8 cellular contexts compared by ENCODE assay signal in the genomic region with DNA sequence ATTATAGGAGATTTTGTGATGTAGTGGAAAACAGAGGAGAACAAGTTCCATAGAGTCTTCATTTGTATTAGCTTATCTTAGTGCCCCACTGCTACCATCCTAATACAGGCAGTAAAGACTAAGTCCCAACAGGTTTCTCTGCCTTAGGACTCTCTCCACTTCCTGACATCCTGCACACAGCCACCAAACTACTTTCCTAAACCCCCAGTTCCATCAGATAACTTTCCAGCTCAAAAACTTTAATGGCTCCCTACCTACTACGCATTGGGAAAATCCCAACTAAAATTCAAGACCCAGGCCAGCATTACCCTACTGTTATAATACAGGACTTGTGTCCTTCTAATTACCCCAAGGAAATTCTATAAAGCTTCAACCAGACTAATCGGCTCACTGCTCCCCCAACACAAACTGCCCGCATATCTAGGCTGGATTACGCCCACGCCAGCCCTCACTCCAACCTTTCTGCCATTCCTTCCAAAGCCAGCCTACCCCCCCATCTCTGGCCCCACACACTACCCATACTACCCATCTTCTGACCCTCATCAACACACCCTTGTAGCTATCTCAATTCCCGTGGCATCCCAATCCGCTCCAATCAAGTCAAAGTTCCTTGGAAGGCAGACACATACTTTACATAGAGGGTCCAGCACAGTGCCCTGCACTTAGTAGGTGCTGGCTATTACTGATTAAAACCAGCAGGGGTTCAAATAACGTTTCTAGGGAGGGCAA. TPM values are rescaled to one million over a fixed set of nuclear protein-coding genes. Genes with fewer than 3 reads are reported as not detected.
A peak's percentile ranks its signal among the peaks of the same experiment; 100 is the strongest.
DNase-seq lines count a peak whose midpoint lies in the region; ATAC-seq and TF ChIP-seq lines count a peak whose summit lies in the region.

No MANE protein-coding gene starts in this region.

- H3K27me3 ChIP-seq in iPS-20b (ENCODE audit: insufficient read depth, low read length) (peaks cover 7% of the 10 kb centered on the region; the same call in 1 of the 2 replicates), thyroid gland (no peaks in the 10 kb centered on the region)

- H3K36me3 ChIP-seq in iPS-20b (ENCODE audit: insufficient read depth, low read depth, low read length) (peaks cover 6% of the 10 kb centered on the region; the same call in 1 of the 2 replicates), thyroid gland (no peaks in the 10 kb centered on the region)

- H3K4me3 Mint-ChIP-seq in activated CD4-positive, alpha-beta T cell treated with anti-CD3 and anti-CD28 coated beads, Interleukin-2, amount 10 ng/mL, durations not matched to agents 24 days and 14 days, result peak overlapping the region; percentile 79
- peak overlapping the region; percentile 80 for H3K4me3 Mint-ChIP-seq in activated CD8-positive, alpha-beta T cell treated with anti-CD3 and anti-CD28 coated beads, Interleukin-2, amount 10 ng/mL, durations not matched to agents 7 days and 5 days

- H3K27ac ChIP-seq in iPS-20b (ENCODE audit: low read length), result no peak overlapping the region
- H3K27ac ChIP-seq in thyroid gland, result peak overlapping the region in 2 of 3 donors; percentile 95 to 97

- no peaks in the 10 kb centered on the region for H3K9me3 ChIP-seq in iPS-20b (ENCODE audit: insufficient read depth, low read depth, low read length)
- no peaks in the 10 kb centered on the region for H3K9me3 ChIP-seq in thyroid gland

- intact Hi-C loops in activated CD4-positive, alpha-beta T cell treated with anti-CD3 and anti-CD28 coated beads, Interleukin-2, amount 10 ng/mL, durations not matched to agents 24 days and 14 days (cut with micrococcal nuclease), result loop anchor here (5.0 kb wide), 1 partner anchor 280 kb away; the partner anchor contains the start of genes CPEB3 and MARCHF5
- intact Hi-C loops in thyroid gland (cut with DNase I), result loop anchor here (5.0 to 10.0 kb wide), 2 partner anchors 55 to 312 kb away; no protein-coding TSS in a partner anchor

- H3K9ac ChIP-seq in iPS-20b (ENCODE audit: low read depth, low read length), result peak overlapping the region; percentile 90; the same call in 1 of the 2 replicates

- peaks cover 34% of the 10 kb centered on the region for H3K4me1 Mint-ChIP-seq in activated CD4-positive, alpha-beta T cell treated with anti-CD3 and anti-CD28 coated beads, Interleukin-2, amount 10 ng/mL, durations not matched to agents 24 days and 14 days
- peaks cover 27% of the 10 kb centered on the region for H3K4me1 Mint-ChIP-seq in activated CD8-positive, alpha-beta T cell treated with anti-CD3 and anti-CD28 coated beads, Interleukin-2, amount 10 ng/mL, durations not matched to agents 7 days and 5 days (ENCODE audit: low read depth)

- TF ChIP-seq CTCF in thyroid gland (IDR thresholded peaks at IDR 0.05), result no peak

- DNase-seq in activated CD4-positive, alpha-beta T cell treated with anti-CD3 and anti-CD28 coated beads, Interleukin-2, amount 10 ng/mL, durations not matched to agents 24 days and 14 days, result no peak
- DNase-seq in activated CD4-positive, alpha-beta T cell treated with anti-CD3 and anti-CD28 coated beads, Interleukin-2, amount 50 U/mL, for 48 hours, result no peak
- DNase-seq in activated CD8-positive, alpha-beta T cell treated with anti-CD3 and anti-CD28 coated beads, Interleukin-2, amount 10 ng/mL, durations not matched to agents 7 days and 5 days, result no peak
- DNase-seq in thyroid gland (peak in 1 of 2 donors; percentile 14), NCI-H524 (lab: John Stamatoyannopoulos, UW) (no peak), midbrain (lab: John Stamatoyannopoulos, UW) (no peak), SIG-M5 treated with dmso at 0.1 percent for 504 hours (lab: John Stamatoyannopoulos, UW; ENCODE audit: unreplicated experiment) (no peak)

- 58% methylated on average over 8 of the region's 8 CpGs for WGBS in thyroid gland, 2 donors

- peaks cover 27% of the 10 kb centered on the region for H3K36me3 Mint-ChIP-seq in activated CD4-positive, alpha-beta T cell treated with anti-CD3 and anti-CD28 coated beads, Interleukin-2, amount 10 ng/mL, durations not matched to agents 24 days and 14 days (ENCODE audit: low read depth)
- peaks cover 5% of the 10 kb centered on the region for H3K36me3 Mint-ChIP-seq in activated CD8-positive, alpha-beta T cell treated with anti-CD3 and anti-CD28 coated beads, Interleukin-2, amount 10 ng/mL, durations not matched to agents 7 days and 5 days (ENCODE audit: low read depth)

- H3K4me1 ChIP-seq in iPS-20b (ENCODE audit: insufficient read depth, low read length) (peaks cover 17% of the 10 kb centered on the region), thyroid gland (peaks cover 21 to 22% of the 10 kb centered on the region in 2 donors)

- H3K9me3 Mint-ChIP-seq in activated CD4-positive, alpha-beta T cell treated with anti-CD3 and anti-CD28 coated beads, Interleukin-2, amount 10 ng/mL, durations not matched to agents 24 days and 14 days, result no peaks in the 10 kb centered on the region
- no peaks in the 10 kb centered on the region for H3K9me3 Mint-ChIP-seq in activated CD8-positive, alpha-beta T cell treated with anti-CD3 and anti-CD28 coated beads, Interleukin-2, amount 10 ng/mL, durations not matched to agents 7 days and 5 days (ENCODE audit: insufficient read depth)

- POLR2A ChIA-PET in activated CD8-positive, alpha-beta T cell treated with anti-CD3 and anti-CD28 coated beads, Interleukin-2, amount 10 ng/mL, durations not matched to agents 7 days and 5 days (lab: Charles Lee), result interaction anchor here (4.4 kb wide), 1 partner anchor 19 kb away, joined by 47 read pairs; the partner anchor contains the start of gene KIF11

- no peak for ATAC-seq in activated CD8-positive, alpha-beta T cell treated with anti-CD3 and anti-CD28 coated beads, Interleukin-2, amount 10 ng/mL, durations not matched to agents 7 days and 5 days

- CTCF ChIA-PET in activated CD8-positive, alpha-beta T cell treated with anti-CD3 and anti-CD28 coated beads, Interleukin-2, amount 10 ng/mL, durations not matched to agents 7 days and 5 days (lab: Charles Lee), result interaction anchor here (1.0 to 8.0 kb wide), 6 partner anchors 9 to 281 kb away, joined by 3 to 109 read pairs (median 4); partner anchors contain the start of genes CPEB3 and MARCHF5

- no peaks in the 10 kb centered on the region for H3K27me3 Mint-ChIP-seq in activated CD4-positive, alpha-beta T cell treated with anti-CD3 and anti-CD28 coated beads, Interleukin-2, amount 10 ng/mL, durations not matched to agents 24 days and 14 days
- H3K27me3 Mint-ChIP-seq in activated CD8-positive, alpha-beta T cell treated with anti-CD3 and anti-CD28 coated beads, Interleukin-2, amount 10 ng/mL, durations not matched to agents 7 days and 5 days (ENCODE audit: low read depth), result peaks cover 2% of the 10 kb centered on the region

- peak overlapping the region; percentile 63 for H3K27ac Mint-ChIP-seq in activated CD4-positive, alpha-beta T cell treated with anti-CD3 and anti-CD28 coated beads, Interleukin-2, amount 10 ng/mL, durations not matched to agents 24 days and 14 days
- H3K27ac Mint-ChIP-seq in activated CD8-positive, alpha-beta T cell treated with anti-CD3 and anti-CD28 coated beads, Interleukin-2, amount 10 ng/mL, durations not matched to agents 7 days and 5 days, result no peak overlapping the region

- TF ChIP-seq POLR2A in thyroid gland (IDR thresholded peaks at IDR 0.05), result no peak

- peak overlapping the region; percentile 84 for H3K4me3 ChIP-seq in iPS-20b (ENCODE audit: low read length)
- H3K4me3 ChIP-seq in thyroid gland (replicated peaks in 1 of 3), result peak overlapping the region; percentile 60 to 76 (median 70)

RNA-seq across cellular contexts. Expression of gene IDE, which starts 1.4 kb away (rescaled TPM):
- total RNA-seq in activated CD4-positive, alpha-beta T cell treated with anti-CD3 and anti-CD28 coated beads, Interleukin-2, amount 10 ng/mL, durations not matched to agents 24 days and 14 days, result 47.9 and 50.2 TPM in 2 replicates
- total RNA-seq in activated CD8-positive, alpha-beta T cell treated with anti-CD3 and anti-CD28 coated beads, Interleukin-2, amount 10 ng/mL, durations not matched to agents 7 days and 5 days, result 10 to 100 TPM; 12.5 to 13.4 TPM
- total RNA-seq in thyroid gland, result 10 to 100 TPM; 38.8 to 95.2 (median 46.7) TPM

RNA-seq across cellular contexts. Expression of gene KIF11, which starts 20.4 kb away (rescaled TPM):
- 39.0 and 39.9 TPM in 2 replicates for total RNA-seq in activated CD4-positive, alpha-beta T cell treated with anti-CD3 and anti-CD28 coated beads, Interleukin-2, amount 10 ng/mL, durations not matched to agents 24 days and 14 days
- total RNA-seq in activated CD8-positive, alpha-beta T cell treated with anti-CD3 and anti-CD28 coated beads, Interleukin-2, amount 10 ng/mL, durations not matched to agents 7 days and 5 days, result 10 to 100 TPM; 85.2 to 87.0 TPM
- 1 to 10 TPM in 3 of 4 donors, under 1 TPM in 1; 0.67 to 1.5 (median 1.1) TPM for total RNA-seq in thyroid gland

Comparison
In these comparisons a context has a peak if more than half of its experiments do, and no peak if none do; other contexts are left out.
1. RNA of gene KIF11, which starts 20.4 kb away (total RNA-seq): 85.2 to 87.0 TPM in activated CD8-positive, alpha-beta T cell treated with anti-CD3 and anti-CD28 coated beads, Interleukin-2, amount 10 ng/mL, durations not matched to agents 7 days and 5 days and 39.0 to 39.9 TPM in activated CD4-positive, alpha-beta T cell treated with anti-CD3 and anti-CD28 coated beads, Interleukin-2, amount 10 ng/mL, durations not matched to agents 24 days and 14 days; 0.67 to 1.5 TPM in thyroid gland; every median in the first group is over 10 times any median in the second.